Comparison of ENCODE assay signal across 8 cellular contexts in genomic region chr10:14588084-14588937, GRCh38.
DNase-seq lines count a peak whose midpoint lies in the region; ATAC-seq and TF ChIP-seq lines count a peak whose summit lies in the region.

No MANE protein-coding gene starts in this region.

- H3K27me3 Mint-ChIP-seq in T-helper 1 cell treated with Interleukin-12 subunit alpha and Interleukin-12 subunit beta and Interleukin-4 antibody, amounts not matched to agents 30 μg/mL and 1 μg/mL, for 36 hours (ENCODE audit: low read depth), result no peaks in the 10 kb centered on the region
- no peaks in the 10 kb centered on the region for H3K27me3 Mint-ChIP-seq in effector memory CD8-positive, alpha-beta T cell
- H3K27me3 Mint-ChIP-seq in nephron progenitor cell (ENCODE audit: low read depth, poor library complexity), result peaks cover 4% of the 10 kb centered on the region

- peak; percentile 63 for DNase-seq in GM13976 (ENCODE audit: low spot score)
- no peak for DNase-seq in effector memory CD8-positive, alpha-beta T cell
- DNase-seq in nephron progenitor cell, result no peak
- DNase-seq in retina, result no peak
- DNase-seq in RKO (ENCODE audit: low spot score), result no peak
- no peak for DNase-seq in iPS-NIHi7 (ENCODE audit: extremely low spot score)

- TF ChIP-seq CTCF in GM13976 (IDR thresholded peaks at IDR 0.05; ENCODE audit: borderline replicate concordance, control extremely low read depth, extremely low read depth, insufficient read depth, missing control alignments), result no peak
- TF ChIP-seq CTCF in nephron progenitor cell (IDR thresholded peaks at IDR 0.05), result no peak

- in situ Hi-C loops in GM13976 (cut with MboI; ENCODE audit: low sequenced_read_pairs, unreplicated experiment), result no loop called here

- H3K4me1 Mint-ChIP-seq in T-helper 1 cell treated with Interleukin-12 subunit alpha and Interleukin-12 subunit beta and Interleukin-4 antibody, amounts not matched to agents 30 μg/mL and 1 μg/mL, for 36 hours (ENCODE audit: low read depth), result peaks cover 84% of the 10 kb centered on the region
- H3K4me1 Mint-ChIP-seq in effector memory CD8-positive, alpha-beta T cell (ENCODE audit: low read depth in 2 of 2), result peaks cover 68 to 82% of the 10 kb centered on the region in 2 donors
- H3K4me1 Mint-ChIP-seq in nephron progenitor cell, result peaks cover 39% of the 10 kb centered on the region

- H3K9me3 Mint-ChIP-seq in T-helper 1 cell treated with Interleukin-12 subunit alpha and Interleukin-12 subunit beta and Interleukin-4 antibody, amounts not matched to agents 30 μg/mL and 1 μg/mL, for 36 hours, result no peaks in the 10 kb centered on the region
- H3K9me3 Mint-ChIP-seq in effector memory CD8-positive, alpha-beta T cell, result no peaks in the 10 kb centered on the region
- H3K9me3 Mint-ChIP-seq in nephron progenitor cell, result no peaks in the 10 kb centered on the region

- H3K27ac Mint-ChIP-seq in T-helper 1 cell treated with Interleukin-12 subunit alpha and Interleukin-12 subunit beta and Interleukin-4 antibody, amounts not matched to agents 30 μg/mL and 1 μg/mL, for 36 hours, result peak overlapping the region; percentile 98
- peak overlapping the region; percentile 98 to 99 for H3K27ac Mint-ChIP-seq in effector memory CD8-positive, alpha-beta T cell
- H3K27ac Mint-ChIP-seq in nephron progenitor cell, result peak overlapping the region; percentile 40

- H3K4me3 Mint-ChIP-seq in T-helper 1 cell treated with Interleukin-12 subunit alpha and Interleukin-12 subunit beta and Interleukin-4 antibody, amounts not matched to agents 30 μg/mL and 1 μg/mL, for 36 hours, result peak overlapping the region; percentile 76
- H3K4me3 Mint-ChIP-seq in effector memory CD8-positive, alpha-beta T cell, result peak overlapping the region; percentile 80 to 83
- H3K4me3 Mint-ChIP-seq in nephron progenitor cell, result no peak overlapping the region

- peaks cover 33% of the 10 kb centered on the region for H3K36me3 Mint-ChIP-seq in T-helper 1 cell treated with Interleukin-12 subunit alpha and Interleukin-12 subunit beta and Interleukin-4 antibody, amounts not matched to agents 30 μg/mL and 1 μg/mL, for 36 hours (ENCODE audit: low read depth)
- peaks cover 83% of the 10 kb centered on the region for H3K36me3 Mint-ChIP-seq in effector memory CD8-positive, alpha-beta T cell (ENCODE audit: insufficient read depth)
- peaks cover 22% of the 10 kb centered on the region for H3K36me3 Mint-ChIP-seq in nephron progenitor cell (ENCODE audit: low read depth)

- peak; percentile 70 for ATAC-seq in HG02623 (IDR thresholded peaks at IDR 0.05; ENCODE audit: unreplicated experiment)
- ATAC-seq in effector memory CD8-positive, alpha-beta T cell (replicated peaks), result peak; percentile 20

Comparison
In these comparisons a context has a peak if more than half of its experiments do, and no peak if none do; other contexts are left out.
1. H3K27ac Mint-ChIP-seq: peak in every context shown above with its lines; median percentile 98 in effector memory CD8-positive, alpha-beta T cell; 98 in T-helper 1 cell treated with Interleukin-12 subunit alpha and Interleukin-12 subunit beta and Interleukin-4 antibody, amounts not matched to agents 30 μg/mL and 1 μg/mL, for 36 hours; 40 in nephron progenitor cell.